Comparison of ENCODE assay signal across 8 cellular contexts in the genomic region with DNA sequence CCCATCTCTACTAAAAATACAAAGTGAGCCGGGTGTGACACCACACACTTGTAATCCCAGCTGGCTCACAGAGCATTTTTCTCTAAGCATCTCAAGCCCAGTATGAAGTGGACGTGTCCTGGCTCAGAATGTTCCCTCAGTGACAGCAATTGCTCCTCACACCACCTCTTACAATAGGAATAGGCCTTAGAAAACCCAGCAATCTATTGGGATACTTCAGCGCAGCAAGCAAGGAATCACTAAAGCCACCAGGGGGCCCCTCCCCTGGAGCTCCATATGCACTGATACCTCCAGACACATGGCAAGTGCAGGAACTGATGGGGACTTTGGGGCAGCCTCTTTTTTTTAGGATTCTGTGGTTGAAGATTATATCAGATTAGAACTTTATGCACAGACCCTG.
DNase-seq lines count a peak whose midpoint lies in the region; ATAC-seq, FAIRE-seq and TF ChIP-seq lines count a peak whose summit lies in the region.
"Not testable (repeated sequence)": the region's sequence is repeated elsewhere in the genome, so short reads cannot be mapped to it uniquely, and the experiment has no call there.

No MANE protein-coding gene starts in this region.

- H3K4me2 ChIP-seq in A549, PC-9: not testable (repeated sequence)

- CTCF ChIA-PET in A549 (lab: Yijun Ruan, JAX); PC-9 (lab: Charles Lee); activated CD4-positive, alpha-beta T cell treated with anti-CD3 and anti-CD28 coated beads, Interleukin-2, amount 10 ng/mL, durations not matched to agents 7 days and 5 days (lab: Charles Lee); activated naive CD4-positive, alpha-beta T cell treated with anti-CD3 and anti-CD28 coated beads, Interleukin-2, amount 10 ng/mL, durations not matched to agents 7 days and 5 days (lab: Charles Lee): not testable (repeated sequence)

- not testable (repeated sequence) for H4K20me1 ChIP-seq in PC-9 (ENCODE audit: insufficient read depth)

- H3K9me2 ChIP-seq in PC-9 (ENCODE audit: insufficient read depth) = not testable (repeated sequence)

- not testable (repeated sequence) for TF ChIP-seq RAD21 in A549 (conservative IDR thresholded peaks at IDR 0.05 in 1 of 2, IDR thresholded peaks at IDR 0.05 in 1 of 2)

- not testable (repeated sequence) for BruUV-seq in PC-9 (replicated peaks; lab: Mats Ljungman, UMichigan)

- not testable (repeated sequence) for H3K27ac Mint-ChIP-seq in activated CD4-positive, alpha-beta T cell treated with anti-CD3 and anti-CD28 coated beads, Interleukin-2, amount 10 ng/mL, durations not matched to agents 7 days and 5 days; activated naive CD4-positive, alpha-beta T cell treated with anti-CD3 and anti-CD28 coated beads, Interleukin-2, amount 10 ng/mL, durations not matched to agents 7 days and 5 days

- H3K27me3 Mint-ChIP-seq in activated CD4-positive, alpha-beta T cell treated with anti-CD3 and anti-CD28 coated beads, Interleukin-2, amount 10 ng/mL, durations not matched to agents 7 days and 5 days; activated naive CD4-positive, alpha-beta T cell treated with anti-CD3 and anti-CD28 coated beads, Interleukin-2, amount 10 ng/mL, durations not matched to agents 7 days and 5 days: not testable (repeated sequence)

- H3K27ac ChIP-seq in A549, PC-9: not testable (repeated sequence)

- not testable (repeated sequence) for H3K27me3 ChIP-seq in GM06990 (replicated peaks; ENCODE audit: control insufficient read depth, insufficient read depth, low read length); PC-9 (ENCODE audit: insufficient read depth, low read depth)

- H3K4me3 ChIP-seq in A549; GM06990 (replicated peaks; ENCODE audit: low read depth, low read length); PC-9; retinal pigment epithelial cell (ENCODE audit: low read length): not testable (repeated sequence)

- DNase-seq in A549 (ENCODE audit: low read depth in 1 of 2, low spot score in 1 of 2); GM06990 (ENCODE audit: extremely low read depth, insufficient read length); PC-9; retinal pigment epithelial cell (ENCODE audit: low read depth): not testable (repeated sequence)
- DNase-seq in HT-29 (ENCODE audit: low spot score) (peak; percentile 67), Right ventricle myocardium superior (peak; percentile 44)
- DNase-seq in activated CD4-positive, alpha-beta T cell treated with anti-CD3 and anti-CD28 coated beads, Interleukin-2, amount 10 ng/mL, durations not matched to agents 7 days and 5 days = peak; percentile 59
- peak; percentile 61 for DNase-seq in activated naive CD4-positive, alpha-beta T cell treated with anti-CD3 and anti-CD28 coated beads, Interleukin-2, amount 10 ng/mL, durations not matched to agents 7 days and 5 days

- H3K9me3 ChIP-seq in A549; PC-9 (ENCODE audit: insufficient read depth, low read depth): not testable (repeated sequence)

- H3F3A ChIP-seq in PC-9 (ENCODE audit: insufficient read depth, low read depth) = not testable (repeated sequence)

- H2AFZ ChIP-seq in PC-9 = not testable (repeated sequence)

- H3K36me3 ChIP-seq in GM06990 (ENCODE audit: control insufficient read depth, insufficient read depth, low read length); PC-9 (ENCODE audit: low read depth): not testable (repeated sequence)

- TF ChIP-seq CTCF in A549 (IDR thresholded peaks at IDR 0.05) = not testable (repeated sequence)
- TF ChIP-seq CTCF in GM06990 (IDR thresholded peaks at IDR 0.05; ENCODE audit: insufficient read depth, low read length, poor library complexity, severe bottlenecking) = peak; percentile 19
- TF ChIP-seq CTCF in PC-9 (conservative IDR thresholded peaks at IDR 0.05) = peak; percentile 28; the same call in 1 of the 2 replicates
- peak; percentile 12 for TF ChIP-seq CTCF in retinal pigment epithelial cell (conservative IDR thresholded peaks at IDR 0.05; ENCODE audit: low read depth, low read length)

- H3K36me3 Mint-ChIP-seq in activated CD4-positive, alpha-beta T cell treated with anti-CD3 and anti-CD28 coated beads, Interleukin-2, amount 10 ng/mL, durations not matched to agents 7 days and 5 days (ENCODE audit: low read depth); activated naive CD4-positive, alpha-beta T cell treated with anti-CD3 and anti-CD28 coated beads, Interleukin-2, amount 10 ng/mL, durations not matched to agents 7 days and 5 days: not testable (repeated sequence)

- TF ChIP-seq EP300 in A549 (IDR thresholded peaks at IDR 0.05) = not testable (repeated sequence)

- POLR2A ChIA-PET in A549 (lab: Yijun Ruan, JAX); PC-9 (lab: Charles Lee; ENCODE audit: unreplicated experiment); activated CD4-positive, alpha-beta T cell treated with anti-CD3 and anti-CD28 coated beads, Interleukin-2, amount 10 ng/mL, durations not matched to agents 7 days and 5 days (lab: Charles Lee): not testable (repeated sequence)

- intact Hi-C loops in PC-9 (cut with micrococcal nuclease; ENCODE audit: unreplicated experiment); Right ventricle myocardium superior (cut with DNase I): not testable (repeated sequence)

- not testable (repeated sequence) for TF ChIP-seq POLR2A in A549 (IDR thresholded peaks at IDR 0.05; ENCODE audit: low read length)

- not testable (repeated sequence) for H3K9me3 Mint-ChIP-seq in activated CD4-positive, alpha-beta T cell treated with anti-CD3 and anti-CD28 coated beads, Interleukin-2, amount 10 ng/mL, durations not matched to agents 7 days and 5 days; activated naive CD4-positive, alpha-beta T cell treated with anti-CD3 and anti-CD28 coated beads, Interleukin-2, amount 10 ng/mL, durations not matched to agents 7 days and 5 days

- not testable (repeated sequence) for H3K4me3 Mint-ChIP-seq in activated CD4-positive, alpha-beta T cell treated with anti-CD3 and anti-CD28 coated beads, Interleukin-2, amount 10 ng/mL, durations not matched to agents 7 days and 5 days; activated naive CD4-positive, alpha-beta T cell treated with anti-CD3 and anti-CD28 coated beads, Interleukin-2, amount 10 ng/mL, durations not matched to agents 7 days and 5 days

- not testable (repeated sequence) for H3K79me2 ChIP-seq in PC-9 (ENCODE audit: low read depth)

- not testable (repeated sequence) for FAIRE-seq in A549 (lab: Jason Lieb, UNC)

- WGBS in A549 (ENCODE audit: missing lambda C conversion rate) = 33% methylated on average over 1 of the region's 3 CpGs

- H3K4me1 ChIP-seq in A549; PC-9 (replicated peaks; ENCODE audit: insufficient read depth): not testable (repeated sequence)

- ATAC-seq in A549 = peak; percentile 59 to 88; a peak in 3 of 6 replicates
- ATAC-seq in Right ventricle myocardium superior (ENCODE audit: poor library complexity) = not testable (repeated sequence)

- H3K4me1 Mint-ChIP-seq in activated CD4-positive, alpha-beta T cell treated with anti-CD3 and anti-CD28 coated beads, Interleukin-2, amount 10 ng/mL, durations not matched to agents 7 days and 5 days; activated naive CD4-positive, alpha-beta T cell treated with anti-CD3 and anti-CD28 coated beads, Interleukin-2, amount 10 ng/mL, durations not matched to agents 7 days and 5 days: not testable (repeated sequence)
